Comparison of ENCODE assay signal across 9 cellular contexts in genomic region chr15:69997701-69998273, GRCh38.
DNase-seq lines count a peak whose midpoint lies in the region; ATAC-seq and TF ChIP-seq lines count a peak whose summit lies in the region.
"Had no signal": no experiment of that assay in that cellular context is flagged by ENCODE, and none has a peak within 500 bp of the region (broad histone marks: within the 10 kb centered on the region; RNA-seq: fewer than 3 reads in every experiment).

No MANE protein-coding gene starts in this region.

- H3K9me3 ChIP-seq in OCI-LY1 (ENCODE audit: low read length) (peaks cover 5% of the 10 kb centered on the region), stomach (peaks cover 0 to 12% (median 6%) of the 10 kb centered on the region in 4 donors), neuronal stem cell (replicated peaks in 1 of 2; ENCODE audit: control insufficient read depth in 2 of 2, insufficient read depth in 1 of 2, low read depth in 1 of 2, low read length in 2 of 2) (peaks cover 0 to 3% of the 10 kb centered on the region in 2 donors)

- no peak for TF ChIP-seq EP300 in stomach (IDR thresholded peaks at IDR 0.05)

- H3K9ac ChIP-seq in OCI-LY1 (ENCODE audit: low read length) (peak overlapping the region; percentile 19; the same call in 1 of the 2 replicates), neuronal stem cell (ENCODE audit: low read depth, low read length, poor library complexity) (no peak overlapping the region)

- no peak overlapping the region for H3K4me3 Mint-ChIP-seq in activated CD4-positive, alpha-beta T cell treated with anti-CD3 and anti-CD28 coated beads for 36 hours
- H3K4me3 Mint-ChIP-seq: neural crest cell had no signal

- H4K20me1 ChIP-seq in OCI-LY1 (ENCODE audit: insufficient read depth, low read length), result no peaks in the 10 kb centered on the region

- H3K36me3 Mint-ChIP-seq in activated CD4-positive, alpha-beta T cell treated with anti-CD3 and anti-CD28 coated beads for 36 hours (ENCODE audit: low read depth), result no peaks in the 10 kb centered on the region

- CTCF ChIA-PET in activated CD4-positive, alpha-beta T cell treated with anti-CD3 and anti-CD28 coated beads for 36 hours (lab: Charles Lee), result no interaction called here

- no peaks in the 10 kb centered on the region for H3F3A ChIP-seq in OCI-LY1 (ENCODE audit: insufficient read depth, low read length)

- H3K9me3 Mint-ChIP-seq in activated CD4-positive, alpha-beta T cell treated with anti-CD3 and anti-CD28 coated beads for 36 hours (ENCODE audit: low read depth), result peaks cover 4% of the 10 kb centered on the region

- H4K8ac ChIP-seq in neuronal stem cell (ENCODE audit: low read depth, low read length), result no peak overlapping the region

- H2AFZ ChIP-seq in OCI-LY1 (ENCODE audit: low read length) (no peak overlapping the region), neuronal stem cell (ENCODE audit: low read length) (no peak overlapping the region)

- WGBS in stomach, 5 donors, result 63 to 70% (median 68%) methylated on average over 4 of the region's 4 CpGs
- WGBS in neuronal stem cell (ENCODE audit: extremely low coverage in 2 of 2, insufficient read length in 2 of 2, insufficient replicate concordance in 1 of 2), 2 donors, result no CpG with 5 or more reads among the region's 4 CpGs

- POLR2A ChIA-PET in activated CD4-positive, alpha-beta T cell treated with anti-CD3 and anti-CD28 coated beads for 36 hours (lab: Charles Lee), result no interaction called here

- H3K18ac ChIP-seq in neuronal stem cell (ENCODE audit: low read length), result no peak overlapping the region

- no peaks in the 10 kb centered on the region for H3K9me2 ChIP-seq in OCI-LY1 (ENCODE audit: low read depth, low read length)

- TF ChIP-seq POLR2A in stomach (IDR thresholded peaks at IDR 0.05), result no peak

- H3K4ac ChIP-seq in neuronal stem cell (ENCODE audit: low read length), result no peak overlapping the region

- H3K27ac Mint-ChIP-seq in activated CD4-positive, alpha-beta T cell treated with anti-CD3 and anti-CD28 coated beads for 36 hours, result no peak overlapping the region

- intact Hi-C loops in stomach (cut with DNase I; ENCODE audit: low total_unique reads), result no loop called here
- intact Hi-C loops in activated CD4-positive, alpha-beta T cell treated with anti-CD3 and anti-CD28 coated beads for 36 hours (cut with DNase I, micrococcal nuclease), result no loop called here

- H3K4me1 ChIP-seq in OCI-LY1 (ENCODE audit: insufficient read depth, low read length, severe bottlenecking) (peaks cover 89% of the 10 kb centered on the region), foreskin keratinocyte (no peaks in the 10 kb centered on the region), stomach (peaks cover 3 to 18% (median 7%) of the 10 kb centered on the region in 4 donors), neuronal stem cell (ENCODE audit: control insufficient read depth in 2 of 2, insufficient read depth in 1 of 2, low read depth in 1 of 2, low read length in 2 of 2) (peaks cover 0 to 6% of the 10 kb centered on the region in 2 donors)

- DNase-seq in NCI-H1417 (lab: John Stamatoyannopoulos, UW) (peak; percentile 26 to 63 (median 62)), NCI-H1417 treated with DMSO at 0.1 percent for 48 hours (lab: John Stamatoyannopoulos, UW) (no peak), foreskin keratinocyte (peak; percentile 6 to 52), stomach (peak; percentile 57), neuronal stem cell (ENCODE audit: low spot score) (no peak)
- DNase-seq in activated CD4-positive, alpha-beta T cell treated with anti-CD3 and anti-CD28 coated beads for 36 hours, result no peak
- no peak for DNase-seq in central memory CD4-positive, alpha-beta T cell

- H3K27me3 Mint-ChIP-seq in activated CD4-positive, alpha-beta T cell treated with anti-CD3 and anti-CD28 coated beads for 36 hours, result no peaks in the 10 kb centered on the region

- H3K36me3 ChIP-seq in OCI-LY1 (ENCODE audit: insufficient read depth, low read length) (no peaks in the 10 kb centered on the region; the same call in 1 of the 2 replicates), stomach (no peaks in the 10 kb centered on the region), neuronal stem cell (replicated peaks in 1 of 2; ENCODE audit: control insufficient read depth in 2 of 2, insufficient read depth in 2 of 2, low read length in 2 of 2) (no peaks in the 10 kb centered on the region)

- H2BK15ac ChIP-seq in neuronal stem cell (ENCODE audit: low read length), result no peak overlapping the region

- H4K91ac ChIP-seq in neuronal stem cell (ENCODE audit: low read depth, low read length, poor library complexity), result no peak overlapping the region

- H3K27me3 ChIP-seq in OCI-LY1 (ENCODE audit: insufficient read depth, low read length) (no peaks in the 10 kb centered on the region), foreskin keratinocyte (peaks cover 31% of the 10 kb centered on the region), stomach (no peaks in the 10 kb centered on the region), neuronal stem cell (ENCODE audit: control insufficient read depth in 3 of 3, insufficient read depth in 3 of 3, low read depth in 1 of 3, low read length in 3 of 3) (peaks cover 0 to 2% (median 0%) of the 10 kb centered on the region in 3 experiments)

- H3K27ac ChIP-seq in OCI-LY1 (ENCODE audit: low read depth, low read length, poor library complexity, severe bottlenecking) (peak overlapping the region; percentile 95), foreskin keratinocyte (no peak overlapping the region), stomach (peak overlapping the region in 1 of 5 donors; percentile 21), neuronal stem cell (replicated peaks; ENCODE audit: low read length) (no peak overlapping the region)

- H3K4me1 Mint-ChIP-seq in activated CD4-positive, alpha-beta T cell treated with anti-CD3 and anti-CD28 coated beads for 36 hours, result no peaks in the 10 kb centered on the region

- H3K14ac ChIP-seq in neuronal stem cell (ENCODE audit: low read length), result no peak overlapping the region

- no peaks in the 10 kb centered on the region for H3K79me1 ChIP-seq in neuronal stem cell (ENCODE audit: low read depth, low read length)

- no peak overlapping the region for H3K23ac ChIP-seq in neuronal stem cell (ENCODE audit: low read depth, low read length, poor library complexity)

- ATAC-seq in foreskin keratinocyte, result peak; percentile 23
- ATAC-seq in activated CD4-positive, alpha-beta T cell treated with anti-CD3 and anti-CD28 coated beads for 36 hours, result no peak

- H3K4me2 ChIP-seq in OCI-LY1 (ENCODE audit: low read length) (peak overlapping the region; percentile 35; the same call in 1 of the 2 replicates), neuronal stem cell (ENCODE audit: insufficient read depth, low read length, poor library complexity, severe bottlenecking) (no peak overlapping the region)

- no peak overlapping the region for H2BK120ac ChIP-seq in neuronal stem cell (ENCODE audit: low read depth, low read length)

- H2AK5ac ChIP-seq in neuronal stem cell (ENCODE audit: low read depth, low read length), result no peak overlapping the region

- no peak overlapping the region for H2BK5ac ChIP-seq in neuronal stem cell (ENCODE audit: low read length)

- H3K4me3 ChIP-seq in OCI-LY1 (ENCODE audit: low read depth, low read length, poor library complexity, severe bottlenecking) (no peak overlapping the region), stomach (no peak overlapping the region), neuronal stem cell (ENCODE audit: low read length in 2 of 2) (no peak overlapping the region)

- no peak overlapping the region for H2BK12ac ChIP-seq in neuronal stem cell (ENCODE audit: low read length)

- no peak for TF ChIP-seq CTCF in OCI-LY1 (IDR thresholded peaks at IDR 0.05; ENCODE audit: low read length)
- TF ChIP-seq CTCF in foreskin keratinocyte (conservative IDR thresholded peaks at IDR 0.05), result no peak
- no peak for TF ChIP-seq CTCF in stomach (IDR thresholded peaks at IDR 0.05)

- H3K79me2 ChIP-seq in OCI-LY1 (ENCODE audit: insufficient read depth, low read length), result no peaks in the 10 kb centered on the region

Comparison
In these comparisons a context has a peak if more than half of its experiments do, and no peak if none do; other contexts are left out.
1. DNase-seq: peak in NCI-H1417 (3 of 3), foreskin keratinocyte (2 of 2) and stomach (single experiment); none in NCI-H1417 treated with DMSO at 0.1 percent for 48 hours (single experiment), neuronal stem cell (single experiment), activated CD4-positive, alpha-beta T cell treated with anti-CD3 and anti-CD28 coated beads for 36 hours (single experiment) and central memory CD4-positive, alpha-beta T cell (single experiment).